In genomic region chr13:110352735-110353134, GRCh38 we compare ENCODE assay signal across 11 cellular contexts. TPM values are rescaled to one million over a fixed set of nuclear protein-coding genes. Genes with fewer than 3 reads are reported as not detected.
A peak's percentile ranks its signal among the peaks of the same experiment; 100 is the strongest.
DNase-seq lines count a peak whose midpoint lies in the region; ATAC-seq and TF ChIP-seq lines count a peak whose summit lies in the region.
"Had no signal": no experiment of that assay in that cellular context is flagged by ENCODE, and none has a peak within 500 bp of the region (broad histone marks: within the 10 kb centered on the region; RNA-seq: fewer than 3 reads in every experiment).

No MANE protein-coding gene starts in this region.

- H2BK120ac ChIP-seq in neuronal stem cell (ENCODE audit: low read depth, low read length) = no peak overlapping the region

- no peaks in the 10 kb centered on the region for H3K9me3 ChIP-seq in BE2C
- H3K9me3 ChIP-seq in neuronal stem cell (replicated peaks in 1 of 2; ENCODE audit: control insufficient read depth in 2 of 2, insufficient read depth in 1 of 2, low read depth in 1 of 2, low read length in 2 of 2) = no peaks in the 10 kb centered on the region

- peak overlapping the region; percentile 69 for H3K23ac ChIP-seq in neuronal stem cell (ENCODE audit: low read depth, low read length, poor library complexity)

- H3K4me1 ChIP-seq in BE2C (no peaks in the 10 kb centered on the region), neuronal stem cell (ENCODE audit: control insufficient read depth in 2 of 2, insufficient read depth in 1 of 2, low read depth in 1 of 2, low read length in 2 of 2) (peaks cover 3 to 6% of the 10 kb centered on the region in 2 donors)

- ATAC-seq in HG02981 (IDR thresholded peaks at IDR 0.05; ENCODE audit: unreplicated experiment) = no peak

- DNase-seq in BE2C (peak; percentile 25), HEK293T (ENCODE audit: extremely low spot score) (peak; percentile 17), coronary artery (ENCODE audit: low spot score) (peak; percentile 62), neuronal stem cell (ENCODE audit: low spot score) (no peak), retina (no peak), KBM-7 (no peak)
- no peak for DNase-seq in activated T-cell treated with anti-CD3 and anti-CD28 coated beads, Interleukin-2, amount 50 U/mL, for 1 hour
- DNase-seq: activated effector memory CD4-positive, alpha-beta T cell treated with anti-CD3 and anti-CD28 coated beads, Interleukin-2, amount 50 U/mL, for 16 hours; CD4-positive, alpha-beta memory T cell; mammary epithelial cell had no signal

- in situ Hi-C loops in KBM-7 (cut with MboI; ENCODE audit: low pct_unique_long_range_greater_than_20kb, low sequenced_read_pairs) = no loop called here

- H2BK12ac ChIP-seq in neuronal stem cell (ENCODE audit: low read length) = no peak overlapping the region

- H2AFZ ChIP-seq in neuronal stem cell (ENCODE audit: low read length) = no peak overlapping the region

- H2BK5ac ChIP-seq in neuronal stem cell (ENCODE audit: low read length) = no peak overlapping the region

- TF ChIP-seq CTCF in BE2C (IDR thresholded peaks at IDR 0.05; ENCODE audit: low read depth, low read length) (peak; percentile 36), coronary artery (IDR thresholded peaks at IDR 0.05) (no peak)

- no peak overlapping the region for H2AK5ac ChIP-seq in neuronal stem cell (ENCODE audit: low read depth, low read length)

- peaks cover 5% of the 10 kb centered on the region; the same call in 1 of the 2 replicates for H3K27me3 ChIP-seq in BE2C
- no peaks in the 10 kb centered on the region for H3K27me3 ChIP-seq in neuronal stem cell (ENCODE audit: control insufficient read depth in 3 of 3, insufficient read depth in 3 of 3, low read depth in 1 of 3, low read length in 3 of 3)

- H3K4ac ChIP-seq in neuronal stem cell (ENCODE audit: low read length) = no peak overlapping the region

- POLR2A ChIA-PET in HEK293T (lab: Yijun Ruan, JAX) = no interaction called here

- H3K4me2 ChIP-seq in neuronal stem cell (ENCODE audit: insufficient read depth, low read length, poor library complexity, severe bottlenecking) = no peak overlapping the region

- CTCF ChIA-PET in HEK293T (lab: Yijun Ruan, JAX) = interaction anchor here (0.7 kb wide), 1 partner anchor 47 kb away, joined by 4 read pairs; no protein-coding TSS in a partner anchor

- no peak overlapping the region for H3K4me3 ChIP-seq in BE2C (ENCODE audit: low read depth, low read length)
- no peak overlapping the region for H3K4me3 ChIP-seq in coronary artery
- H3K4me3 ChIP-seq in neuronal stem cell (ENCODE audit: low read length in 2 of 2) = no peak overlapping the region

- H3K18ac ChIP-seq in neuronal stem cell (ENCODE audit: low read length) = peak overlapping the region; percentile 52

- no peak overlapping the region for H3K14ac ChIP-seq in neuronal stem cell (ENCODE audit: low read length)

- H3K9ac ChIP-seq in neuronal stem cell (ENCODE audit: low read depth, low read length, poor library complexity) = no peak overlapping the region

- peak overlapping the region; percentile 55 to 74 for H3K27ac ChIP-seq in coronary artery
- no peak overlapping the region for H3K27ac ChIP-seq in neuronal stem cell (replicated peaks; ENCODE audit: low read length)

- peaks cover 10% of the 10 kb centered on the region for H3K79me1 ChIP-seq in neuronal stem cell (ENCODE audit: low read depth, low read length)

- WGBS in neuronal stem cell (ENCODE audit: extremely low coverage in 2 of 2, insufficient read length in 2 of 2, insufficient replicate concordance in 1 of 2), 2 donors = no CpG with 5 or more reads among the region's 8 CpGs

- no peak overlapping the region for H4K8ac ChIP-seq in neuronal stem cell (ENCODE audit: low read depth, low read length)

- no peak overlapping the region for H2BK15ac ChIP-seq in neuronal stem cell (ENCODE audit: low read length)

- no peak overlapping the region for H4K91ac ChIP-seq in neuronal stem cell (ENCODE audit: low read depth, low read length, poor library complexity)

- H3K36me3 ChIP-seq in BE2C (no peaks in the 10 kb centered on the region), neuronal stem cell (replicated peaks in 1 of 2; ENCODE audit: control insufficient read depth in 2 of 2, insufficient read depth in 2 of 2, low read length in 2 of 2) (peaks cover 3 to 20% of the 10 kb centered on the region in 2 donors)

TF ChIP-seq in HEK293T, 16 proteins besides CTCF, POLR2A, EP300 and RAD21:
- TF ChIP-seq BHLHE40 (IDR thresholded peaks at IDR 0.05; ENCODE audit: borderline replicate concordance) (no peak), FOXK2 (IDR thresholded peaks at IDR 0.05) (no peak), TARDBP (IDR thresholded peaks at IDR 0.05) (no peak), ELF4 (IDR thresholded peaks at IDR 0.05) (no peak), ARNT (IDR thresholded peaks at IDR 0.05) (no peak), SUZ12 (IDR thresholded peaks at IDR 0.05) (no peak), CTBP1 (IDR thresholded peaks at IDR 0.05; ENCODE audit: borderline replicate concordance) (no peak), ZNF384 (IDR thresholded peaks at IDR 0.05) (no peak), L3MBTL2 (conservative IDR thresholded peaks at IDR 0.05) (no peak), FOXA1 (IDR thresholded peaks at IDR 0.05) (no peak), FOXM1 (IDR thresholded peaks at IDR 0.05; ENCODE audit: borderline replicate concordance) (no peak)

RNA-seq across cellular contexts. Expression of gene COL4A2, which starts 45.7 kb away (rescaled TPM):
- polyA plus RNA-seq in BE2C (2012; ENCODE audit: insufficient read depth, insufficient read length, low read depth) = 11.5 TPM
- 117 TPM for polyA plus RNA-seq in neuronal stem cell (2013, experiment 1 of 2)
- polyA plus RNA-seq in neuronal stem cell (2013, experiment 2 of 2) = 118 TPM
- polyA plus RNA-seq: CD4-positive, alpha-beta memory T cell had no signal

RNA-seq across cellular contexts. Expression of gene COL4A1, which starts 45.8 kb away (rescaled TPM):
- 4.1 TPM for polyA plus RNA-seq in BE2C (2012; ENCODE audit: insufficient read depth, insufficient read length, low read depth)
- 42.8 TPM for polyA plus RNA-seq in neuronal stem cell (2013, experiment 1 of 2)
- polyA plus RNA-seq in neuronal stem cell (2013, experiment 2 of 2) = 45.1 TPM
- polyA plus RNA-seq: CD4-positive, alpha-beta memory T cell had no signal

Comparison
In these comparisons a context has a peak if more than half of its experiments do, and no peak if none do; other contexts are left out.
1. DNase-seq: peak in BE2C (single experiment), HEK293T (single experiment) and coronary artery (single experiment); none in neuronal stem cell (single experiment), retina (single experiment), KBM-7 (single experiment) and activated T-cell treated with anti-CD3 and anti-CD28 coated beads, Interleukin-2, amount 50 U/mL, for 1 hour (single experiment).